ENCODE assay signal across 15 cellular contexts in genomic region chr1:77476460-77476859, GRCh38.
"Had no signal": no experiment of that assay in that cellular context is flagged by ENCODE, and none has a peak within 500 bp of the region (broad histone marks: within the 10 kb centered on the region; RNA-seq: fewer than 3 reads in every experiment).

No MANE protein-coding gene starts in this region.

- DNase-seq: activated CD4-positive, alpha-beta T cell treated with anti-CD3 and anti-CD28 coated beads for 1 hour; activated CD4-positive, alpha-beta T cell treated with anti-CD3 and anti-CD28 coated beads, Interleukin-2, amount 50 U/mL, for 48 hours; activated naive CD4-positive, alpha-beta T cell treated with Interleukin-2 at 50 U/mL for 16 hours; aorta; cerebellar nuclear complex; dermis blood vessel endothelial cell; effector memory CD8-positive, alpha-beta T cell; foreskin keratinocyte; sigmoid colon; spleen had no signal

- H3K27me3 Mint-ChIP-seq: activated T-helper 17 cell treated with anti-CD3 and anti-CD28 coated beads, Interleukin-2, amount 50 U/mL, for 72 hours had no signal

- H3K27me3 ChIP-seq: breast epithelium, foreskin keratinocyte, sigmoid colon, spleen had no signal

- H3K9me3 ChIP-seq: breast epithelium, sigmoid colon had no signal

- H3K9me3 Mint-ChIP-seq: activated T-helper 17 cell treated with anti-CD3 and anti-CD28 coated beads, Interleukin-2, amount 50 U/mL, for 72 hours had no signal

- H3K27ac ChIP-seq: breast epithelium, foreskin keratinocyte, parathyroid adenoma, sigmoid colon, spleen, VCaP had no signal

- H3K4me3 Mint-ChIP-seq: activated T-helper 17 cell treated with anti-CD3 and anti-CD28 coated beads, Interleukin-2, amount 50 U/mL, for 72 hours; effector memory CD8-positive, alpha-beta T cell had no signal

- ATAC-seq: activated T-helper 17 cell treated with anti-CD3 and anti-CD28 coated beads, Interleukin-2, amount 50 U/mL, for 72 hours; effector memory CD8-positive, alpha-beta T cell; foreskin keratinocyte had no signal

- H3K4me3 ChIP-seq: breast epithelium, lung, sigmoid colon, spleen had no signal

- H3K36me3 ChIP-seq: breast epithelium, sigmoid colon, spleen had no signal

- H3K27ac Mint-ChIP-seq: activated T-helper 17 cell treated with anti-CD3 and anti-CD28 coated beads, Interleukin-2, amount 50 U/mL, for 72 hours; effector memory CD8-positive, alpha-beta T cell had no signal

- H3K4me1 Mint-ChIP-seq: activated T-helper 17 cell treated with anti-CD3 and anti-CD28 coated beads, Interleukin-2, amount 50 U/mL, for 72 hours had no signal

- H3K4me1 ChIP-seq: breast epithelium, foreskin keratinocyte, parathyroid adenoma had no signal
